In the genomic region with DNA sequence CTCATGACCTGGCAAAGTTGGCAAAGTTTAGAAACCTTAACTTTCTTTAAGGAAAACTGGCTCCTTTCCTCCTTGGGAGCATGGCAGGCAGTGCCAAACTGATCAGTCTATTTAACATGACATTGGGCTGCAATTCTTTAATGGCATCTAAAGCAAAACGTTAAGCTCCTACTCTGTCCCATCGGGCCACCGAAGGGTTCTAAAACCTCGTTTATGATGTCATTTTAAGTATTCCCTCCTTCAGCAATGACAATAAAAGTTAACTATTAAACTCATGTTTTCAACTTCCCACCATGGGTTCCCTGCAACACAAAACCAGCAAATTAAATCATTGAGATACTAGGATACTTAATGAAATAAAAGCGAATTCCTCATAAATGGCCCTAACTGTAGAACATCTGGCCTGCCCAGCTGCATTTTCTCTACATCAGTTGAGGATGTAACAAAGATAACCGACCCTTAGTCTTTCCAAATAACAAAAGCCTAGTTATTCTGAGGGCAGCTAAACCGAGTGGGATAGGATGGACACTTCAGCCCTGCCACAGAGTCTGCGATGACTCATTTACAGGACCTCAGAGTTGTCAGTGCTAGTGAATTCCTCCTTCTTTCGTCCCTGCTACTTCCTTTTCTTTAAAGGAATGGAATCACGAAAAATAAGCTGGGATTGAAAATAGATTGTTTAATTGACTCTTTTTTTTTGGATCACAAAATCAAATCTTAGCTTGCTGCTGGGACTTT, we compare ENCODE assay signal across 17 cellular contexts. TPM values are rescaled to one million over a fixed set of nuclear protein-coding genes. Genes with fewer than 3 reads are reported as not detected.
A peak's percentile ranks its signal among the peaks of the same experiment; 100 is the strongest.
DNase-seq lines count a peak whose midpoint lies in the region; ATAC-seq and TF ChIP-seq lines count a peak whose summit lies in the region.
"Had no signal": no experiment of that assay in that cellular context is flagged by ENCODE, and none has a peak within 500 bp of the region (broad histone marks: within the 10 kb centered on the region; RNA-seq: fewer than 3 reads in every experiment).

No MANE protein-coding gene starts in this region.

- no peak overlapping the region for H3K23ac ChIP-seq in IMR-90 (ENCODE audit: low read depth, low read length)

- H3K4me1 ChIP-seq in IMR-90 (ENCODE audit: control insufficient read depth, insufficient read depth, low read length) = no peaks in the 10 kb centered on the region

- H3K14ac ChIP-seq in IMR-90 (replicated peaks; ENCODE audit: low read depth, low read length) = no peak overlapping the region

- no peak overlapping the region for H3K56ac ChIP-seq in IMR-90 (ENCODE audit: extremely low read depth, insufficient read depth, low read length)

- no peak overlapping the region for H2AK5ac ChIP-seq in IMR-90 (ENCODE audit: low read depth, low read length)

- no peak overlapping the region for H3K9ac ChIP-seq in IMR-90 (ENCODE audit: low read depth, low read length)

- no peak overlapping the region for H2BK120ac ChIP-seq in IMR-90 (ENCODE audit: low read depth, low read length)

- no peaks in the 10 kb centered on the region for H3K4me1 Mint-ChIP-seq in effector memory CD8-positive, alpha-beta T cell (ENCODE audit: low read depth in 2 of 2)
- H3K4me1 Mint-ChIP-seq: memory B cell had no signal

- WGBS in IMR-90 (ENCODE audit: extremely low coverage in 2 of 2, insufficient read length in 1 of 2), 2 experiments = no CpG with 5 or more reads among the region's 10 CpGs

- no peaks in the 10 kb centered on the region for H3K9me1 ChIP-seq in IMR-90 (ENCODE audit: insufficient read depth, low read length)

- intact Hi-C loops in IMR-90 (cut with micrococcal nuclease) (no loop called here), left colon (cut with DNase I, micrococcal nuclease) (no loop called here)

- dilution Hi-C loops in IMR-90 (cut with HindIII; ENCODE audit: low sequenced_read_pairs, unreplicated experiment) = no loop called here

- H2BK5ac ChIP-seq in IMR-90 (ENCODE audit: low read depth, low read length, poor library complexity, severe bottlenecking) = no peak overlapping the region

- H3K36me3 ChIP-seq in IMR-90 (ENCODE audit: control insufficient read depth, insufficient read depth, low read length) = no peaks in the 10 kb centered on the region

- no peak overlapping the region for H2AFZ ChIP-seq in IMR-90 (replicated peaks; ENCODE audit: low read length, poor library complexity)
- H2AFZ ChIP-seq: GM23338 had no signal

- no peaks in the 10 kb centered on the region for H3K36me3 Mint-ChIP-seq in effector memory CD8-positive, alpha-beta T cell (ENCODE audit: insufficient read depth)
- H3K36me3 Mint-ChIP-seq: activated CD4-positive, alpha-beta memory T cell treated with anti-CD3 and anti-CD28 coated beads for 36 hours; memory B cell had no signal

- H2AK9ac ChIP-seq in IMR-90 (replicated peaks; ENCODE audit: low read depth, low read length, poor library complexity) = no peak overlapping the region

- no peak overlapping the region for H3K27ac Mint-ChIP-seq in effector memory CD8-positive, alpha-beta T cell
- H3K27ac Mint-ChIP-seq: activated CD4-positive, alpha-beta memory T cell treated with anti-CD3 and anti-CD28 coated beads for 36 hours; activated T-helper 2 cell treated with anti-CD3 and anti-CD28 coated beads, Interferon-gamma antibody, Interleukin-2, Interleukin-4, amounts not matched to agents 10 μg/mL and 5 μg/mL and 100 μg/mL, durations not matched to agents 14 hours and 24 hours and 36 hours; dendritic cell treated with granulocyte-macrophage colony-stimulating factor and Interleukin-4, amounts not matched to agents 40 ng/mL and 50 ng/mL, for 4 days; GM23338; memory B cell had no signal

- no peak overlapping the region for H3K4me2 ChIP-seq in IMR-90 (ENCODE audit: low read depth, low read length)
- H3K4me2 ChIP-seq: GM23338 had no signal

- H2BK20ac ChIP-seq in IMR-90 (ENCODE audit: low read depth, low read length) = no peak overlapping the region

- H3K27ac ChIP-seq in IMR-90 (ENCODE audit: insufficient read depth, low read length) = no peak overlapping the region
- H3K27ac ChIP-seq: skin epidermis had no signal

- no peak overlapping the region for H4K8ac ChIP-seq in IMR-90 (ENCODE audit: low read depth in 2 of 2, low read length in 2 of 2)

- TF ChIP-seq CTCF in IMR-90 (conservative IDR thresholded peaks at IDR 0.05; ENCODE audit: low read depth, low read length) (no peak), cardiac fibroblast (IDR thresholded peaks at IDR 0.05; ENCODE audit: low read depth, low read length) (no peak)

- H2BK15ac ChIP-seq in IMR-90 (ENCODE audit: low read depth, low read length) = no peak overlapping the region

- CTCF ChIA-PET in IMR-90 (lab: Yijun Ruan, JAX) = interaction anchor here (0.6 kb wide), 1 partner anchor 246 kb away, joined by 3 read pairs; no protein-coding TSS in a partner anchor

- H4K20me1 ChIP-seq in IMR-90 (ENCODE audit: insufficient read depth, low read length) = no peaks in the 10 kb centered on the region

- H3K79me1 ChIP-seq in IMR-90 (ENCODE audit: low read depth in 1 of 2, low read length in 2 of 2) = no peaks in the 10 kb centered on the region

- H3K4me3 ChIP-seq in IMR-90 (ENCODE audit: insufficient read depth, low read depth, low read length) (no peak overlapping the region), cardiac fibroblast (replicated peaks in 1 of 2; ENCODE audit: low read depth in 2 of 2, low read length in 2 of 2) (no peak overlapping the region)
- H3K4me3 ChIP-seq: GM23338, skin epidermis had no signal

- no peak overlapping the region for H3K4me3 Mint-ChIP-seq in effector memory CD8-positive, alpha-beta T cell
- H3K4me3 Mint-ChIP-seq: activated CD4-positive, alpha-beta memory T cell treated with anti-CD3 and anti-CD28 coated beads for 36 hours; dendritic cell treated with granulocyte-macrophage colony-stimulating factor and Interleukin-4, amounts not matched to agents 40 ng/mL and 50 ng/mL, for 4 days; GM23338; memory B cell had no signal

- H3K27me3 Mint-ChIP-seq in effector memory CD8-positive, alpha-beta T cell = peaks cover 0 to 5% of the 10 kb centered on the region in 2 donors
- H3K27me3 Mint-ChIP-seq: activated CD4-positive, alpha-beta memory T cell treated with anti-CD3 and anti-CD28 coated beads for 36 hours had no signal

- no peak overlapping the region for H3K18ac ChIP-seq in IMR-90 (ENCODE audit: low read depth, low read length)

- H3K9me3 ChIP-seq in IMR-90 (ENCODE audit: control insufficient read depth, insufficient read depth, low read length) = no peaks in the 10 kb centered on the region

- H4K5ac ChIP-seq in IMR-90 (ENCODE audit: low read depth, low read length) = no peak overlapping the region

- peak; percentile 68 for DNase-seq in ACHN
- peak; percentile 35 for DNase-seq in IMR-90
- peak; percentile 30 to 67 for DNase-seq in cardiac fibroblast (ENCODE audit: low read depth in 2 of 2)
- no peak for DNase-seq in left colon
- DNase-seq in effector memory CD8-positive, alpha-beta T cell = no peak
- no peak for DNase-seq in NCI-H510A treated with DMSO at 0.1 percent for 48 hours (lab: John Stamatoyannopoulos, UW)
- DNase-seq in KG1 (lab: John Stamatoyannopoulos, UW) = no peak
- DNase-seq in activated CD8-positive, alpha-beta memory T cell treated with anti-CD3 and anti-CD28 coated beads for 24 hours = no peak
- DNase-seq: activated CD4-positive, alpha-beta memory T cell treated with anti-CD3 and anti-CD28 coated beads for 36 hours; amniotic stem cell; SHP77 had no signal

- peak; percentile 60; the same call in 1 of the 2 replicates for ATAC-seq in IMR-90 (ENCODE audit: low read depth)
- ATAC-seq in left colon = peak; percentile 83
- no peak for ATAC-seq in effector memory CD8-positive, alpha-beta T cell (replicated peaks)
- ATAC-seq: esophagus mucosa, GM23338 had no signal

- peaks cover 15% of the 10 kb centered on the region for H3K27me3 ChIP-seq in IMR-90 (ENCODE audit: control insufficient read depth, insufficient read depth, low read length)

- no peak overlapping the region for H4K91ac ChIP-seq in IMR-90 (ENCODE audit: insufficient read depth, low read depth, low read length)

- POLR2A ChIA-PET in IMR-90 (lab: Charles Lee; ENCODE audit: unreplicated experiment) = no interaction called here

- no peak overlapping the region for H3K4ac ChIP-seq in IMR-90 (ENCODE audit: low read depth, low read length)

- no TSS peak for BruUV-seq in IMR-90 (replicated peaks; lab: Mats Ljungman, UMichigan)

- in situ Hi-C loops in ACHN (cut with HindIII; ENCODE audit: low pct_ligation_motif_present, low pct_unique_long_range_greater_than_20kb, low sequenced_read_pairs) (no loop called here), IMR-90 (cut with MboI; ENCODE audit: low sequenced_read_pairs) (no loop called here)

- no peaks in the 10 kb centered on the region for H3K9me3 Mint-ChIP-seq in effector memory CD8-positive, alpha-beta T cell
- H3K9me3 Mint-ChIP-seq: activated CD4-positive, alpha-beta memory T cell treated with anti-CD3 and anti-CD28 coated beads for 36 hours; activated T-helper 2 cell treated with anti-CD3 and anti-CD28 coated beads, Interferon-gamma antibody, Interleukin-2, Interleukin-4, amounts not matched to agents 10 μg/mL and 5 μg/mL and 100 μg/mL, durations not matched to agents 14 hours and 24 hours and 36 hours; dendritic cell treated with granulocyte-macrophage colony-stimulating factor and Interleukin-4, amounts not matched to agents 40 ng/mL and 50 ng/mL, for 4 days; GM23338; memory B cell had no signal

- no peak for TF ChIP-seq POLR2A in IMR-90 (IDR thresholded peaks at IDR 0.05; ENCODE audit: low read depth, low read length)

- no peak for TF ChIP-seq RAD21 in IMR-90 (IDR thresholded peaks at IDR 0.05; ENCODE audit: low read length)

TF ChIP-seq in IMR-90, 13 proteins besides CTCF, POLR2A, EP300 and RAD21:
- TF ChIP-seq CEBPB (IDR thresholded peaks at IDR 0.05; ENCODE audit: low read depth, low read length) (no peak), SMC3 (IDR thresholded peaks at IDR 0.05; ENCODE audit: low read depth, low read length) (no peak), MXI1 (IDR thresholded peaks at IDR 0.05; ENCODE audit: borderline replicate concordance, low read depth, low read length) (no peak), RFX5 (IDR thresholded peaks at IDR 0.05; ENCODE audit: low read depth, low read length) (no peak)

RNA-seq across cellular contexts. Expression of a gene that starts 34.5 kb away (rescaled TPM):
- total RNA-seq in IMR-90 (2012; rRNA removed) (16.7 and 19.5 TPM in 2 replicates), left colon (10 to 100 TPM; 12.7 to 15.6 TPM)
- 4.7 and 5.5 TPM in 2 replicates for polyA plus RNA-seq in IMR-90 (2012; rRNA removed)
- polyA plus RNA-seq in IMR-90 (2012; cell fraction: cytosol; rRNA removed) = 1.0 and 1.5 TPM in 2 replicates
- 3.7 and 25.8 TPM in 2 replicates for polyA plus RNA-seq in IMR-90 (2012; cell fraction: nucleus; rRNA removed; ENCODE audit: low replicate concordance)

Comparison
In these comparisons a context has a peak if more than half of its experiments do, and no peak if none do; other contexts are left out.
1. DNase-seq: peak in ACHN (single experiment), IMR-90 (single experiment) and cardiac fibroblast (2 of 2); none in left colon (0 of 2), effector memory CD8-positive, alpha-beta T cell (0 of 3), NCI-H510A treated with DMSO at 0.1 percent for 48 hours (single experiment), KG1 (single experiment) and activated CD8-positive, alpha-beta memory T cell treated with anti-CD3 and anti-CD28 coated beads for 24 hours (single experiment).